Comparison of ENCODE assay signal across 26 cellular contexts in the genomic region with DNA sequence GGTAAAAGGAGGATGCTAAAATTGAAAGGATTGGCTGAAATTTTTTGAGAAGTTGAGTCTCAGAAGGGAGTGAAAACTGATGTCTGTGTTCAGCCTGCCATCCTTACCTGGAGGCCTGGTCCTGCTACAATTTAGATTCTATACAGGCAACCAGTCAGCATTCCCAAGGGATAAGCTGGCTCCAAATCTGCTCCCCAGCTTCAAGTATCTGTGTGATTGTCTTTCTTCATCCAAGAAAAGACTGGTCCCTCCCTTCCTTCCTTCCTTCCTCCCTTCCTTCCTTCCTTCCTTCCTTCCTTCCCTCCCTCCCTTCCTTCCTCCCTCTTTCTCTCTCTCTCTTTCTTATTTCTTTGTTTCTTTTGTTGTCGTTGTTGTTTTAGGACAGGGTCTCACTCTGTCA.
"Had no signal": no experiment of that assay in that cellular context is flagged by ENCODE, and none has a peak within 500 bp of the region (broad histone marks: within the 10 kb centered on the region; RNA-seq: fewer than 3 reads in every experiment).

No MANE protein-coding gene starts in this region.

- H3K4me3 Mint-ChIP-seq: dendritic cell treated with granulocyte-macrophage colony-stimulating factor and Interleukin-4, amounts not matched to agents 40 ng/mL and 50 ng/mL, for 4 days; endodermal cell; memory B cell; natural killer cell; stimulated activated naive CD8-positive, alpha-beta T cell treated with anti-CD3 and anti-CD28 coated beads, Interleukin-15, amount 100 ng/mL, for 72 hours had no signal

- H3K4me2 ChIP-seq: hepatocyte, smooth muscle cell had no signal

- H3K4me1 Mint-ChIP-seq: natural killer cell; stimulated activated naive CD8-positive, alpha-beta T cell treated with anti-CD3 and anti-CD28 coated beads, Interleukin-15, amount 100 ng/mL, for 72 hours had no signal

- H3K27me3 Mint-ChIP-seq: progenitor cell of endocrine pancreas had no signal

- H3K4me1 ChIP-seq: esophagus muscularis mucosa, gastroesophageal sphincter, parathyroid adenoma, suprapubic skin, transverse colon, vagina had no signal

- H3K36me3 Mint-ChIP-seq: natural killer cell had no signal

- DNase-seq: effector CD8-positive, alpha-beta T cell; endodermal cell; foreskin keratinocyte; heart left ventricle; kidney; natural killer cell; stimulated activated CD4-positive, alpha-beta T cell treated with anti-CD3 and anti-CD28 coated beads, Interleukin-12 subunit alpha, Interleukin-12 subunit beta, amount 100 ng/mL, for 4 hours; stimulated activated CD4-positive, alpha-beta T cell treated with anti-CD3 and anti-CD28 coated beads, Interleukin-1b, Interleukin-23, amount 100 ng/mL, for 48 hours; stimulated activated CD4-positive, alpha-beta T cell treated with anti-CD3 and anti-CD28 coated beads, Interleukin-4, amount 100 ng/mL, for 1 hour; stimulated activated CD8-positive, alpha-beta memory T cell treated with anti-CD3 and anti-CD28 coated beads, Interleukin-4, amount 100 ng/mL, for 48 hours; stimulated activated naive CD4-positive, alpha-beta T cell; stimulated activated naive CD8-positive, alpha-beta T cell treated with anti-CD3 and anti-CD28 coated beads, Interleukin-15, amount 100 ng/mL, for 72 hours; transverse colon had no signal

- H3K9me3 ChIP-seq: esophagus muscularis mucosa, gastroesophageal sphincter, heart left ventricle, suprapubic skin, transverse colon, vagina had no signal

- H3K9me3 Mint-ChIP-seq: dendritic cell treated with granulocyte-macrophage colony-stimulating factor and Interleukin-4, amounts not matched to agents 40 ng/mL and 50 ng/mL, for 4 days; natural killer cell; stimulated activated naive CD8-positive, alpha-beta T cell treated with anti-CD3 and anti-CD28 coated beads, Interleukin-15, amount 100 ng/mL, for 72 hours had no signal

- H3K79me2 ChIP-seq: hepatocyte, parathyroid adenoma had no signal

- H3K27me3 ChIP-seq: esophagus muscularis mucosa, heart left ventricle, hepatocyte, transverse colon, vagina had no signal

- H3K27ac Mint-ChIP-seq: dendritic cell treated with granulocyte-macrophage colony-stimulating factor and Interleukin-4, amounts not matched to agents 40 ng/mL and 50 ng/mL, for 4 days; endodermal cell; memory B cell; natural killer cell; progenitor cell of endocrine pancreas; stimulated activated naive CD8-positive, alpha-beta T cell treated with anti-CD3 and anti-CD28 coated beads, Interleukin-15, amount 100 ng/mL, for 72 hours had no signal

- H3K27ac ChIP-seq: esophagus muscularis mucosa, foreskin keratinocyte, gastroesophageal sphincter, heart left ventricle, hepatocyte, parathyroid adenoma, suprapubic skin, transverse colon, vagina had no signal

- H3K36me3 ChIP-seq: esophagus muscularis mucosa, gastroesophageal sphincter, heart left ventricle, suprapubic skin, transverse colon, vagina had no signal

- H3K4me3 ChIP-seq: esophagus muscularis mucosa, gastroesophageal sphincter, heart left ventricle, hepatocyte, lung, smooth muscle cell, suprapubic skin, transverse colon, vagina had no signal

- H3K9ac ChIP-seq: parathyroid adenoma had no signal

- H2AFZ ChIP-seq: hepatocyte, parathyroid adenoma had no signal

- ATAC-seq: foreskin keratinocyte; gastroesophageal sphincter; heart left ventricle; left lobe of liver; natural killer cell; sciatic nerve; stimulated activated naive CD8-positive, alpha-beta T cell treated with anti-CD3 and anti-CD28 coated beads, Interleukin-15, amount 100 ng/mL, for 72 hours had no signal
